Comparison of ENCODE assay signal across 1 cellular context in the genomic region with DNA sequence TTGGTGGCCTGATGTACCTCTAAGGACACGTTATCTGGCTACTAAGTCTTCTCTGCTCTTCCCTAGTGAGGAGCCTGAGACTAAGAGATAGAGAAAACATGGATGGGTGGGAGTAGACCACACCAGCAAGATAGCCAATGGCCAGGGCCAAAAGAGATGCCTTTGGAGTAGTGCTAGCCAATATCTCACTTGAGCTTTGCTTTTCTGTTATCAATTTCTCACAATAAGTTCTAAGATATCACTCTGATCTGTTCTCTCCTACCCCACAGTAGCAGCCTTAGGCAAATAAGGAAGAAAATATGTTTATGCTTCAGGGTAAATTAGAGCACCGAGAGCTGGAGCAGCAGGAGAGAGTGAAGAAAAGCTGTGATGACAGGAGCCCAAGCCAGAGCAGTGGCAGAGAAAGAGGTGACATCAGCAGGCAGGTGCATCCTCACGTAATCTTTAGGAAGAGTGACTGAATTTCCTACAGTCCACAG.
A peak's percentile ranks its signal among the peaks of the same experiment; 100 is the strongest.
TF ChIP-seq lines count a peak whose summit lies in the region.

No MANE protein-coding gene starts in this region.

TF ChIP-seq in K562, 482 proteins besides CTCF, POLR2A, EP300 and RAD21 (continued from another document and continues in another):
- TF ChIP-seq ZBTB40 (IDR thresholded peaks at IDR 0.05) (no peak), ZBTB40 (CRISPR knock-in tag; IDR thresholded peaks at IDR 0.05) (no peak), YBX1 (IDR thresholded peaks at IDR 0.05) (no peak), NFYB (IDR thresholded peaks at IDR 0.05; ENCODE audit: extremely low read depth, insufficient read length) (peak; percentile 33), MEF2D (tag; conservative IDR thresholded peaks at IDR 0.05; ENCODE audit: low read depth) (no peak), BCOR (IDR thresholded peaks at IDR 0.05) (no peak; the same call in 1 of the 2 replicates), SRSF3 (IDR thresholded peaks at IDR 0.05; ENCODE audit: insufficient read depth, low read length) (no peak), RBM25 (IDR thresholded peaks at IDR 0.05; ENCODE audit: low read depth, low read length, severe bottlenecking) (no peak), HDAC3 (IDR thresholded peaks at IDR 0.05; ENCODE audit: borderline replicate concordance, partially characterized antibody) (peak; percentile 71), HDGF (IDR thresholded peaks at IDR 0.05) (no peak), HNRNPL (IDR thresholded peaks at IDR 0.05; ENCODE audit: low read depth, low read length) (no peak), ZNF395 (CRISPR knock-in tag; IDR thresholded peaks at IDR 0.05) (no peak), TCFL5 (CRISPR knock-in tag; conservative IDR thresholded peaks at IDR 0.05) (no peak), ZNF224 (CRISPR knock-in tag; IDR thresholded peaks at IDR 0.05) (no peak), CREB5 (CRISPR knock-in tag; IDR thresholded peaks at IDR 0.05) (no peak), MTA2 (IDR thresholded peaks at IDR 0.05; ENCODE audit: low read depth) (peak; percentile 94), NBN (IDR thresholded peaks at IDR 0.05; ENCODE audit: low read depth) (0 out of 2 replicates have a peak, but pooled peaks have one; percentile 33), NUFIP1 (IDR thresholded peaks at IDR 0.05; ENCODE audit: partially characterized antibody) (no peak), TAF7 (tag; IDR thresholded peaks at IDR 0.05) (no peak), SAFB2 (IDR thresholded peaks at IDR 0.05; ENCODE audit: borderline replicate concordance, low read depth, low read length, severe bottlenecking) (no peak), HIVEP1 (CRISPR knock-in tag; IDR thresholded peaks at IDR 0.05) (no peak), ZNF75A (CRISPR knock-in tag; IDR thresholded peaks at IDR 0.05) (no peak), ZNF785 (CRISPR knock-in tag; IDR thresholded peaks at IDR 0.05) (no peak), ZNF589 (CRISPR knock-in tag; IDR thresholded peaks at IDR 0.05; ENCODE audit: low read depth) (0 out of 2 replicates have a peak, but pooled peaks have one; percentile 51), ZNF165 (CRISPR knock-in tag; IDR thresholded peaks at IDR 0.05; ENCODE audit: borderline replicate concordance) (no peak), MEF2A (IDR thresholded peaks at IDR 0.05; ENCODE audit: control insufficient read depth, low read depth, low read length) (no peak), RHOXF2B (CRISPR knock-in tag; conservative IDR thresholded peaks at IDR 0.05) (no peak), ZNF644 (tag; IDR thresholded peaks at IDR 0.05; ENCODE audit: low read depth) (no peak), IRF2 (CRISPR knock-in tag; IDR thresholded peaks at IDR 0.05) (no peak), ZNF143 (CRISPR knock-in tag; IDR thresholded peaks at IDR 0.05) (no peak), ZEB2 (IDR thresholded peaks at IDR 0.05) (peak; percentile 65), NFE2L1 (tag; IDR thresholded peaks at IDR 0.05; ENCODE audit: borderline replicate concordance, low read depth) (no peak), KAT2B (IDR thresholded peaks at IDR 0.05; ENCODE audit: low read depth, low read length) (no peak), RNF2 (IDR thresholded peaks at IDR 0.05) (peak; percentile 49; the same call in 1 of the 2 replicates), ZFP36 (IDR thresholded peaks at IDR 0.05; ENCODE audit: low read depth, low read length, partially characterized antibody) (no peak), NR3C1 (CRISPR knock-in tag; IDR thresholded peaks at IDR 0.05) (no peak), ARID1B (IDR thresholded peaks at IDR 0.05) (peak; percentile 98), ZSCAN32 (CRISPR knock-in tag; IDR thresholded peaks at IDR 0.05) (no peak), GATA2 (CRISPR knock-in tag; IDR thresholded peaks at IDR 0.05) (peak; percentile 71)
- TF ChIP-seq, protein P1, sequence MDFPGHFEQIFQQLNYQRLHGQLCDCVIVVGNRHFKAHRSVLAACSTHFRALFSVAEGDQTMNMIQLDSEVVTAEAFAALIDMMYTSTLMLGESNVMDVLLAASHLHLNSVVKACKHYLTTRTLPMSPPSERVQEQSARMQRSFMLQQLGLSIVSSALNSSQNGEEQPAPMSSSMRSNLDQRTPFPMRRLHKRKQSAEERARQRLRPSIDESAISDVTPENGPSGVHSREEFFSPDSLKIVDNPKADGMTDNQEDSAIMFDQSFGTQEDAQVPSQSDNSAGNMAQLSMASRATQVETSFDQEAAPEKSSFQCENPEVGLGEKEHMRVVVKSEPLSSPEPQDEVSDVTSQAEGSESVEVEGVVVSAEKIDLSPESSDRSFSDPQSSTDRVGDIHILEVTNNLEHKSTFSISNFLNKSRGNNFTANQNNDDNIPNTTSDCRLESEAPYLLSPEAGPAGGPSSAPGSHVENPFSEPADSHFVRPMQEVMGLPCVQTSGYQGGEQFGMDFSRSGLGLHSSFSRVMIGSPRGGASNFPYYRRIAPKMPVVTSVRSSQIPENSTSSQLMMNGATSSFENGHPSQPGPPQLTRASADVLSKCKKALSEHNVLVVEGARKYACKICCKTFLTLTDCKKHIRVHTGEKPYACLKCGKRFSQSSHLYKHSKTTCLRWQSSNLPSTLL (IDR thresholded peaks at IDR 0.05): no peak
- TF ChIP-seq, protein P2, sequence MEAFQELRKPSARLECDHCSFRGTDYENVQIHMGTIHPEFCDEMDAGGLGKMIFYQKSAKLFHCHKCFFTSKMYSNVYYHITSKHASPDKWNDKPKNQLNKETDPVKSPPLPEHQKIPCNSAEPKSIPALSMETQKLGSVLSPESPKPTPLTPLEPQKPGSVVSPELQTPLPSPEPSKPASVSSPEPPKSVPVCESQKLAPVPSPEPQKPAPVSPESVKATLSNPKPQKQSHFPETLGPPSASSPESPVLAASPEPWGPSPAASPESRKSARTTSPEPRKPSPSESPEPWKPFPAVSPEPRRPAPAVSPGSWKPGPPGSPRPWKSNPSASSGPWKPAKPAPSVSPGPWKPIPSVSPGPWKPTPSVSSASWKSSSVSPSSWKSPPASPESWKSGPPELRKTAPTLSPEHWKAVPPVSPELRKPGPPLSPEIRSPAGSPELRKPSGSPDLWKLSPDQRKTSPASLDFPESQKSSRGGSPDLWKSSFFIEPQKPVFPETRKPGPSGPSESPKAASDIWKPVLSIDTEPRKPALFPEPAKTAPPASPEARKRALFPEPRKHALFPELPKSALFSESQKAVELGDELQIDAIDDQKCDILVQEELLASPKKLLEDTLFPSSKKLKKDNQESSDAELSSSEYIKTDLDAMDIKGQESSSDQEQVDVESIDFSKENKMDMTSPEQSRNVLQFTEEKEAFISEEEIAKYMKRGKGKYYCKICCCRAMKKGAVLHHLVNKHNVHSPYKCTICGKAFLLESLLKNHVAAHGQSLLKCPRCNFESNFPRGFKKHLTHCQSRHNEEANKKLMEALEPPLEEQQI (IDR thresholded peaks at IDR 0.05): peak; percentile 67; the same call in 1 of the 2 replicates
- TF ChIP-seq, protein P3, sequence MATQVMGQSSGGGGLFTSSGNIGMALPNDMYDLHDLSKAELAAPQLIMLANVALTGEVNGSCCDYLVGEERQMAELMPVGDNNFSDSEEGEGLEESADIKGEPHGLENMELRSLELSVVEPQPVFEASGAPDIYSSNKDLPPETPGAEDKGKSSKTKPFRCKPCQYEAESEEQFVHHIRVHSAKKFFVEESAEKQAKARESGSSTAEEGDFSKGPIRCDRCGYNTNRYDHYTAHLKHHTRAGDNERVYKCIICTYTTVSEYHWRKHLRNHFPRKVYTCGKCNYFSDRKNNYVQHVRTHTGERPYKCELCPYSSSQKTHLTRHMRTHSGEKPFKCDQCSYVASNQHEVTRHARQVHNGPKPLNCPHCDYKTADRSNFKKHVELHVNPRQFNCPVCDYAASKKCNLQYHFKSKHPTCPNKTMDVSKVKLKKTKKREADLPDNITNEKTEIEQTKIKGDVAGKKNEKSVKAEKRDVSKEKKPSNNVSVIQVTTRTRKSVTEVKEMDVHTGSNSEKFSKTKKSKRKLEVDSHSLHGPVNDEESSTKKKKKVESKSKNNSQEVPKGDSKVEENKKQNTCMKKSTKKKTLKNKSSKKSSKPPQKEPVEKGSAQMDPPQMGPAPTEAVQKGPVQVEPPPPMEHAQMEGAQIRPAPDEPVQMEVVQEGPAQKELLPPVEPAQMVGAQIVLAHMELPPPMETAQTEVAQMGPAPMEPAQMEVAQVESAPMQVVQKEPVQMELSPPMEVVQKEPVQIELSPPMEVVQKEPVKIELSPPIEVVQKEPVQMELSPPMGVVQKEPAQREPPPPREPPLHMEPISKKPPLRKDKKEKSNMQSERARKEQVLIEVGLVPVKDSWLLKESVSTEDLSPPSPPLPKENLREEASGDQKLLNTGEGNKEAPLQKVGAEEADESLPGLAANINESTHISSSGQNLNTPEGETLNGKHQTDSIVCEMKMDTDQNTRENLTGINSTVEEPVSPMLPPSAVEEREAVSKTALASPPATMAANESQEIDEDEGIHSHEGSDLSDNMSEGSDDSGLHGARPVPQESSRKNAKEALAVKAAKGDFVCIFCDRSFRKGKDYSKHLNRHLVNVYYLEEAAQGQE (CRISPR knock-in tag; IDR thresholded peaks at IDR 0.05; ENCODE audit: low read depth): no peak
- TF ChIP-seq, protein P4, sequence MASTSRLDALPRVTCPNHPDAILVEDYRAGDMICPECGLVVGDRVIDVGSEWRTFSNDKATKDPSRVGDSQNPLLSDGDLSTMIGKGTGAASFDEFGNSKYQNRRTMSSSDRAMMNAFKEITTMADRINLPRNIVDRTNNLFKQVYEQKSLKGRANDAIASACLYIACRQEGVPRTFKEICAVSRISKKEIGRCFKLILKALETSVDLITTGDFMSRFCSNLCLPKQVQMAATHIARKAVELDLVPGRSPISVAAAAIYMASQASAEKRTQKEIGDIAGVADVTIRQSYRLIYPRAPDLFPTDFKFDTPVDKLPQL (IDR thresholded peaks at IDR 0.05; ENCODE audit: extremely low read depth, insufficient read length): no peak
